ENCODE assay signal across 20 cellular contexts in the genomic region with DNA sequence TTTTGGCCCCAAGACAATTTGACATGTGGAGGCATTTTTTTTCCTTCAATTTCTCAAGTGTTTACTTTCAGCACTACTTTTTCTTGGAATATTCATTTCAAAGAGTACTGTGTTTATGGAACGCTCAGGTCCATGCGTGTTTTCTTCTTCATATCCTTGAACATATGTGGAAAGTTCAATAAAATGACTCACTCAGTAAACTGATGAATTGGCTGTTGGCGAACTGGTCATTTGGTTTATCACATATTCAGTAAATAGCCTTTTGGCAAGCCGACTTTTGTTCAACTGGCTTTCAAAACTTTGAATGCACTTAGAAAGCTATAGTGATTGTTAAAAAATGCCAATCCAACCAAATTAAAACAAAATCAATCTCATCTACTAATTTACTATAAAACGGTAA.
DNase-seq lines count a peak whose midpoint lies in the region; ATAC-seq, FAIRE-seq and TF ChIP-seq lines count a peak whose summit lies in the region.
"Had no signal": no experiment of that assay in that cellular context is flagged by ENCODE, and none has a peak within 500 bp of the region (broad histone marks: within the 10 kb centered on the region; RNA-seq: fewer than 3 reads in every experiment).

No MANE protein-coding gene starts in this region.

- no peaks in the 10 kb centered on the region for H3K79me1 ChIP-seq in IMR-90 (ENCODE audit: low read depth in 1 of 2, low read length in 2 of 2)

- no peaks in the 10 kb centered on the region for H4K20me1 ChIP-seq in IMR-90 (ENCODE audit: insufficient read depth, low read length)

- H3K9me3 ChIP-seq in IMR-90 (ENCODE audit: control insufficient read depth, insufficient read depth, low read length) (no peaks in the 10 kb centered on the region), RWPE2 (ENCODE audit: severe bottlenecking) (no peaks in the 10 kb centered on the region), small intestine (ENCODE audit: control insufficient read depth, low read depth) (peaks cover 3% of the 10 kb centered on the region)
- H3K9me3 ChIP-seq: SK-N-SH had no signal

- peak; percentile 24 for FAIRE-seq in islet of Langerhans (lab: Jason Lieb, UNC)
- FAIRE-seq in small intestine (lab: Jason Lieb, UNC): no peak
- FAIRE-seq: D721Med, G401.6, K562 had no signal

- TF ChIP-seq POLR2A in IMR-90 (IDR thresholded peaks at IDR 0.05; ENCODE audit: low read depth, low read length): no peak

- no peak overlapping the region for H3K27ac Mint-ChIP-seq in activated naive CD4-positive, alpha-beta T cell treated with anti-CD3 and anti-CD28 coated beads, Interleukin-2, amount 50 U/mL, for 72 hours
- H3K27ac Mint-ChIP-seq: CD8-positive, alpha-beta memory T cell; GM23338 had no signal

- H3K36me3 Mint-ChIP-seq in activated naive CD4-positive, alpha-beta T cell treated with anti-CD3 and anti-CD28 coated beads, Interleukin-2, amount 50 U/mL, for 72 hours: peaks cover 0 to 13% of the 10 kb centered on the region in 2 donors
- H3K36me3 Mint-ChIP-seq: CD8-positive, alpha-beta memory T cell had no signal

- peak overlapping the region; percentile 97 for H3K27ac ChIP-seq in 22Rv1
- H3K27ac ChIP-seq in IMR-90 (ENCODE audit: insufficient read depth, low read length): no peak overlapping the region
- H3K27ac ChIP-seq in RWPE2 (ENCODE audit: poor library complexity, severe bottlenecking): peak overlapping the region; percentile 44
- no peak overlapping the region for H3K27ac ChIP-seq in small intestine (ENCODE audit: low read depth in 1 of 2, low read length in 1 of 2)
- H3K27ac ChIP-seq: PC-9 had no signal

- peaks cover 4 to 11% of the 10 kb centered on the region in 2 donors for H3K9me3 Mint-ChIP-seq in activated naive CD4-positive, alpha-beta T cell treated with anti-CD3 and anti-CD28 coated beads, Interleukin-2, amount 50 U/mL, for 72 hours
- H3K9me3 Mint-ChIP-seq: GM23338 had no signal

- H3K27me3 ChIP-seq in IMR-90 (ENCODE audit: control insufficient read depth, insufficient read depth, low read length) (no peaks in the 10 kb centered on the region), RWPE2 (ENCODE audit: insufficient read depth, poor library complexity, severe bottlenecking) (no peaks in the 10 kb centered on the region), small intestine (ENCODE audit: control insufficient read depth in 2 of 2, insufficient read depth in 2 of 2, low read length in 2 of 2) (peaks cover 0 to 4% of the 10 kb centered on the region in 2 donors)

- ATAC-seq in IMR-90 (ENCODE audit: low read depth) (no peak), RWPE2 (ENCODE audit: low read depth) (peak; percentile 80), HG02973 (IDR thresholded peaks at IDR 0.05; ENCODE audit: unreplicated experiment) (no peak)
- ATAC-seq in activated naive CD4-positive, alpha-beta T cell treated with anti-CD3 and anti-CD28 coated beads, Interleukin-2, amount 50 U/mL, for 72 hours: no peak
- ATAC-seq: K562, Right ventricle myocardium inferior had no signal

- dilution Hi-C loops in IMR-90 (cut with HindIII; ENCODE audit: low sequenced_read_pairs, unreplicated experiment): no loop called here

- H4K5ac ChIP-seq in IMR-90 (ENCODE audit: low read depth, low read length): no peak overlapping the region

- no peak overlapping the region for H2BK15ac ChIP-seq in IMR-90 (ENCODE audit: low read depth, low read length)

- no TSS peak for BruUV-seq in IMR-90 (replicated peaks; lab: Mats Ljungman, UMichigan)

- no peak overlapping the region for H4K91ac ChIP-seq in IMR-90 (ENCODE audit: insufficient read depth, low read depth, low read length)

- no peak overlapping the region for H3K4me2 ChIP-seq in IMR-90 (ENCODE audit: low read depth, low read length)
- H3K4me2 ChIP-seq: PC-9 had no signal

- DNase-seq in IMR-90 (peak; percentile 69), RWPE2 (ENCODE audit: low spot score) (no peak), small intestine (no peak)
- DNase-seq in stimulated activated CD4-positive, alpha-beta T cell treated with anti-CD3 and anti-CD28 coated beads, Interleukin-2, amount 100 ng/mL, for 24 hours: no peak
- DNase-seq in activated naive CD4-positive, alpha-beta T cell treated with anti-CD3 and anti-CD28 coated beads, Interleukin-2, amount 50 U/mL, for 72 hours (ENCODE audit: low spot score in 2 of 2): no peak
- DNase-seq: CD8-positive, alpha-beta memory T cell; HCEC 1CT; NCI-H1105 treated with DMSO at 0.1 percent for 48 hours; NCI-H1694; NCI-H510A treated with DMSO at 0.1 percent for 48 hours; PC-9; SK-N-SH had no signal

- H3K4ac ChIP-seq in IMR-90 (ENCODE audit: low read depth, low read length): no peak overlapping the region

- CTCF ChIA-PET in IMR-90 (lab: Yijun Ruan, JAX): no interaction called here

- H2AK5ac ChIP-seq in IMR-90 (ENCODE audit: low read depth, low read length): no peak overlapping the region

- no peaks in the 10 kb centered on the region for H3K36me3 ChIP-seq in IMR-90 (ENCODE audit: control insufficient read depth, insufficient read depth, low read length)
- no peaks in the 10 kb centered on the region for H3K36me3 ChIP-seq in RWPE2 (ENCODE audit: low read depth)
- no peaks in the 10 kb centered on the region for H3K36me3 ChIP-seq in small intestine (ENCODE audit: control insufficient read depth in 2 of 2, insufficient read depth in 2 of 2, low read length in 2 of 2)

- in situ Hi-C loops in IMR-90 (cut with MboI; ENCODE audit: low sequenced_read_pairs): no loop called here

- no peak overlapping the region for H3K56ac ChIP-seq in IMR-90 (ENCODE audit: extremely low read depth, insufficient read depth, low read length)

- H2BK120ac ChIP-seq in IMR-90 (ENCODE audit: low read depth, low read length): no peak overlapping the region

- H3K14ac ChIP-seq in IMR-90 (replicated peaks; ENCODE audit: low read depth, low read length): no peak overlapping the region

- no peak for TF ChIP-seq RAD21 in IMR-90 (IDR thresholded peaks at IDR 0.05; ENCODE audit: low read length)

- H2BK20ac ChIP-seq in IMR-90 (ENCODE audit: low read depth, low read length): no peak overlapping the region

- H3K18ac ChIP-seq in IMR-90 (ENCODE audit: low read depth, low read length): no peak overlapping the region

- no peak overlapping the region for H3K23ac ChIP-seq in IMR-90 (ENCODE audit: low read depth, low read length)

- no peak overlapping the region for H2AK9ac ChIP-seq in IMR-90 (replicated peaks; ENCODE audit: low read depth, low read length, poor library complexity)

- H3K9ac ChIP-seq in IMR-90 (ENCODE audit: low read depth, low read length): no peak overlapping the region
- H3K9ac ChIP-seq: SK-N-SH had no signal

- no peak overlapping the region for H2AFZ ChIP-seq in IMR-90 (replicated peaks; ENCODE audit: low read length, poor library complexity)
- H2AFZ ChIP-seq: PC-9 had no signal

- H3K4me3 ChIP-seq in IMR-90 (ENCODE audit: insufficient read depth, low read depth, low read length) (no peak overlapping the region), RWPE2 (ENCODE audit: severe bottlenecking) (no peak overlapping the region), small intestine (ENCODE audit: low read depth in 1 of 2, low read length in 2 of 2) (no peak overlapping the region)
- H3K4me3 ChIP-seq: K562, PC-9 had no signal

- no peaks in the 10 kb centered on the region for H3K9me1 ChIP-seq in IMR-90 (ENCODE audit: insufficient read depth, low read length)

- H4K8ac ChIP-seq in IMR-90 (ENCODE audit: low read depth in 2 of 2, low read length in 2 of 2): no peak overlapping the region

- no peak overlapping the region for H2BK5ac ChIP-seq in IMR-90 (ENCODE audit: low read depth, low read length, poor library complexity, severe bottlenecking)

- POLR2A ChIA-PET in IMR-90 (lab: Charles Lee; ENCODE audit: unreplicated experiment): no interaction called here

- intact Hi-C loops in IMR-90 (cut with micrococcal nuclease): loop anchor here (10.0 kb wide), 1 partner anchor 1015 kb away; a partner anchor contains a TSS

- H3K4me1 ChIP-seq in IMR-90 (ENCODE audit: control insufficient read depth, insufficient read depth, low read length) (peaks cover 3% of the 10 kb centered on the region), RWPE2 (ENCODE audit: insufficient read depth, poor library complexity, severe bottlenecking) (peaks cover 23% of the 10 kb centered on the region), small intestine (ENCODE audit: control insufficient read depth in 2 of 2, insufficient read depth in 1 of 2, low read depth in 1 of 2, low read length in 1 of 2) (no peaks in the 10 kb centered on the region)

- no peak for TF ChIP-seq CTCF in 22Rv1 (IDR thresholded peaks at IDR 0.05)
- no peak for TF ChIP-seq CTCF in IMR-90 (conservative IDR thresholded peaks at IDR 0.05; ENCODE audit: low read depth, low read length)
- no peak for TF ChIP-seq CTCF in RWPE2 (IDR thresholded peaks at IDR 0.05; ENCODE audit: poor library complexity, severe bottlenecking)

- 0% methylated on average over 1 of the region's 5 CpGs; no CpG with 5 or more reads in 1 of the 2 experiments for WGBS in IMR-90 (ENCODE audit: extremely low coverage in 2 of 2, insufficient read length in 1 of 2), 2 experiments
- 40 to 49% (median 40%) methylated on average over 5 of the region's 5 CpGs for WGBS in small intestine, 3 donors

TF ChIP-seq in IMR-90, 13 proteins besides CTCF, POLR2A, EP300 and RAD21 (continues in another document):
- TF ChIP-seq FOS (IDR thresholded peaks at IDR 0.05; ENCODE audit: low read depth, low read length): no peak
- TF ChIP-seq, protein P1, sequence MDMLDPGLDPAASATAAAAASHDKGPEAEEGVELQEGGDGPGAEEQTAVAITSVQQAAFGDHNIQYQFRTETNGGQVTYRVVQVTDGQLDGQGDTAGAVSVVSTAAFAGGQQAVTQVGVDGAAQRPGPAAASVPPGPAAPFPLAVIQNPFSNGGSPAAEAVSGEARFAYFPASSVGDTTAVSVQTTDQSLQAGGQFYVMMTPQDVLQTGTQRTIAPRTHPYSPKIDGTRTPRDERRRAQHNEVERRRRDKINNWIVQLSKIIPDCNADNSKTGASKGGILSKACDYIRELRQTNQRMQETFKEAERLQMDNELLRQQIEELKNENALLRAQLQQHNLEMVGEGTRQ (IDR thresholded peaks at IDR 0.05; ENCODE audit: low read depth, low read length): no peak
- TF ChIP-seq RCOR1 (IDR thresholded peaks at IDR 0.05; ENCODE audit: insufficient replicate concordance, low read length): no peak
- TF ChIP-seq SMC3 (IDR thresholded peaks at IDR 0.05; ENCODE audit: low read depth, low read length): no peak
- no peak for TF ChIP-seq CHD1 (IDR thresholded peaks at IDR 0.05; ENCODE audit: low read depth, low read length)
- TF ChIP-seq RFX5 (IDR thresholded peaks at IDR 0.05; ENCODE audit: low read depth, low read length): no peak
- TF ChIP-seq, protein P2, sequence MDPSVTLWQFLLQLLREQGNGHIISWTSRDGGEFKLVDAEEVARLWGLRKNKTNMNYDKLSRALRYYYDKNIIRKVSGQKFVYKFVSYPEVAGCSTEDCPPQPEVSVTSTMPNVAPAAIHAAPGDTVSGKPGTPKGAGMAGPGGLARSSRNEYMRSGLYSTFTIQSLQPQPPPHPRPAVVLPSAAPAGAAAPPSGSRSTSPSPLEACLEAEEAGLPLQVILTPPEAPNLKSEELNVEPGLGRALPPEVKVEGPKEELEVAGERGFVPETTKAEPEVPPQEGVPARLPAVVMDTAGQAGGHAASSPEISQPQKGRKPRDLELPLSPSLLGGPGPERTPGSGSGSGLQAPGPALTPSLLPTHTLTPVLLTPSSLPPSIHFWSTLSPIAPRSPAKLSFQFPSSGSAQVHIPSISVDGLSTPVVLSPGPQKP (IDR thresholded peaks at IDR 0.05; ENCODE audit: borderline replicate concordance, low read depth, low read length): no peak

Comparison
In these comparisons a context has a peak if more than half of its experiments do, and no peak if none do; other contexts are left out.
1. H3K27ac ChIP-seq: peak in 22Rv1 (single experiment) and RWPE2 (single experiment); none in IMR-90 (single experiment) and small intestine (0 of 2).